Comparison of ENCODE assay signal across 17 cellular contexts in the genomic region with DNA sequence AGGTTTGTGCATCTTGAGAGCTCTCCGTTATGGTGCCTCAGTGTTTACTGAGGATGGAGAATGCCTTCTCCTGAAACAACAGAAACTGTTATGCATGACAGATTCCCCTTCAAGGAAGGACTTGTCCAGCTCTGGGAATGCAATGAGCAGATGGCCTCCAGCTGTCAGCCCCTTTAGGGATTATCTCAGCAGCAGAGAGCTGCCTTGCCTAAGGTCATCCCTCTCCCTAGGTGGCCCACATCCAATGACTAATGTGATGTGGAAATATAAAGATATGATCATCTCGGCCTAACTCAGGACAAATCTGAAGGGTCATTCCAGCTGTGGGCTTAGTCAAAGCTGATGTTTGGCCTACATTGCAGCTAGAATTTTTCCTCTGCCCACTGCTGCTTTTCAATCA.
"Had no signal": no experiment of that assay in that cellular context is flagged by ENCODE, and none has a peak within 500 bp of the region (broad histone marks: within the 10 kb centered on the region; RNA-seq: fewer than 3 reads in every experiment).

No MANE protein-coding gene starts in this region.

- H3K27ac ChIP-seq: coronary artery, hepatocyte, thoracic aorta, upper lobe of right lung had no signal

- H3K27me3 ChIP-seq: hepatocyte, upper lobe of right lung had no signal

- DNase-seq: activated CD4-positive, alpha-beta T cell treated with anti-CD3 and anti-CD28 coated beads for 4 hours; activated CD4-positive, alpha-beta T cell treated with anti-CD3 and anti-CD28 coated beads, Interleukin-2, amount 50 U/mL, for 48 hours; activated CD4-positive, CD25-positive, alpha-beta regulatory T cell; activated naive CD4-positive, alpha-beta T cell treated with anti-CD3 and anti-CD28 coated beads for 36 hours; activated naive CD8-positive, alpha-beta T cell treated with anti-CD3 and anti-CD28 coated beads, Interleukin-2, amount 10 ng/mL, durations not matched to agents 7 days and 5 days; activated T-cell treated with anti-CD3 and anti-CD28 coated beads, Interleukin-2, amount 50 U/mL, for 48 hours; amniotic stem cell; cerebellar nuclear complex; kidney glomerular epithelial cell; retina; stimulated activated CD4-positive, alpha-beta T cell treated with anti-CD3 and anti-CD28 coated beads, Interleukin-4, amount 100 ng/mL, for 24 hours; stimulated activated naive CD4-positive, alpha-beta T cell treated with Interleukin-2 at 50 U/mL for 16 hours; upper lobe of right lung had no signal

- H3K4me3 ChIP-seq: coronary artery, hepatocyte, thoracic aorta, upper lobe of right lung had no signal

- ATAC-seq: natural killer cell treated with Interleukin-12 subunit alpha and Interleukin-12 subunit beta and Interleukin-15 and Interleukin-18, amount 100 ng/mL, for 72 hours; upper lobe of right lung had no signal

- H3K36me3 ChIP-seq: thoracic aorta, upper lobe of right lung had no signal

- H3K9me3 ChIP-seq: thoracic aorta, upper lobe of right lung had no signal
